In genomic region chr6:161722394-161722793, GRCh38 we compare ENCODE assay signal across 8 cellular contexts.
"Had no signal": no experiment of that assay in that cellular context is flagged by ENCODE, and none has a peak within 500 bp of the region (broad histone marks: within the 10 kb centered on the region; RNA-seq: fewer than 3 reads in every experiment).

No MANE protein-coding gene starts in this region.

- H3K4me3 ChIP-seq: GM12878 had no signal

- ATAC-seq: GM12878 had no signal

- FAIRE-seq: G401.6, GM12878, GM12891, GM12892, GM18507, GM19239 had no signal

- DNase-seq: GDM1, GF-D8 had no signal
